In the genomic region with DNA sequence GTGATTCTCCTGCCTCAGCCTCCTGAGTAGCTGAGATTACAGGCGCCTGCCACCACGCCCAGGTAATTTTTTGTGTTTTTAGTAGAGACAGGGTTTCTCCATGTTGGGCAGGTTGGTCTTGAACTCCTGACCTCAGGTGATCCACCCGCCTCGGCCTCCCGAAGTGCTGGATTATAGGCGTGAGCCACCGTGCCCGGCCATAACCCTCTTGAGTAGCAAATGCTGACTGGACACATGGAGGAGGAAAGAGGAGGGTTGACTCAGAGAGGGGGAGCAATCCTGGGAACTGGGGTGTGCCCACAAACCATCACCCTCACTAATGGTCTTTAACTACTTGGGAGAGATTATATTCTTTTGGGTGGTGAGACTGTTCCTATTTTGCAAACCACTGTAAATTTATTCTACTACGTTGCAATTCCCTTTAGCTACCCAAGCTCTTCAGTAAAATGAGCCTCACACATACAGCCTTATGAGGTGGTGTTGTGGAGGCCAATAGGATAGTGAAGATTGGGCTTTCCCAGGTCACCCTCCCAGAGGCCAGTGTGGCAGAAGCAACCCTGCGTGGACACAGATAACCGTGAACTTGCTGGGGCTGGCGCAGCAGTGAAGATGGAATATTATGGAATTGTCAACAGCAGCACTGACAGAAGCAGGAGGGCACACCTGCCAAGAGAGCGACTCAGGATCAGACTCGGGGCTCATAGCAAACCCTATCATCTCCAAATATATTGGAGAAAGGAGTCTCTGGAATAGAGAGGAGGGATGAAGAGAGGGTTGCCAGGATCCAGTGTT, we compare ENCODE assay signal across 20 cellular contexts. TPM values are rescaled to one million over a fixed set of nuclear protein-coding genes. Genes with fewer than 3 reads are reported as not detected.
DNase-seq lines count a peak whose midpoint lies in the region; ATAC-seq, FAIRE-seq and TF ChIP-seq lines count a peak whose summit lies in the region.
"Had no signal": no experiment of that assay in that cellular context is flagged by ENCODE, and none has a peak within 500 bp of the region (broad histone marks: within the 10 kb centered on the region; RNA-seq: fewer than 3 reads in every experiment).

No MANE protein-coding gene starts in this region.

- H4K20me1 ChIP-seq in IMR-90 (ENCODE audit: insufficient read depth, low read length) (no peaks in the 10 kb centered on the region), hepatocyte (ENCODE audit: insufficient read depth, poor library complexity, severe bottlenecking) (no peaks in the 10 kb centered on the region)

- no peaks in the 10 kb centered on the region for H3K27me3 Mint-ChIP-seq in glutamatergic neuron (ENCODE audit: unreplicated experiment)
- H3K27me3 Mint-ChIP-seq: CD4-positive, alpha-beta T cell had no signal

- no peak overlapping the region for H3K27ac Mint-ChIP-seq in glutamatergic neuron (ENCODE audit: unreplicated experiment)
- H3K27ac Mint-ChIP-seq: CD4-positive, alpha-beta T cell had no signal

- no peak overlapping the region for H2AK5ac ChIP-seq in IMR-90 (ENCODE audit: low read depth, low read length)

- no peak overlapping the region for H3K23ac ChIP-seq in IMR-90 (ENCODE audit: low read depth, low read length)

- ATAC-seq in A549 = peak; percentile 17 to 21; a peak in 2 of 6 replicates
- ATAC-seq in IMR-90 (ENCODE audit: low read depth) = no peak
- no peak for ATAC-seq in esophagus mucosa
- ATAC-seq: SK-N-SH treated with all-trans-retinoic acid at 6 μM for 48 hours had no signal

- no peak overlapping the region for H4K5ac ChIP-seq in IMR-90 (ENCODE audit: low read depth, low read length)

- TF ChIP-seq POLR2A in A549 (IDR thresholded peaks at IDR 0.05; ENCODE audit: low read length) = no peak
- TF ChIP-seq POLR2A in IMR-90 (IDR thresholded peaks at IDR 0.05; ENCODE audit: low read depth, low read length) = no peak
- no peak for TF ChIP-seq POLR2A in spleen (IDR thresholded peaks at IDR 0.05)

- FAIRE-seq in A549 (lab: Jason Lieb, UNC) = no peak

- H3K4me1 Mint-ChIP-seq in glutamatergic neuron (ENCODE audit: low read depth, unreplicated experiment) = no peaks in the 10 kb centered on the region

- H4K8ac ChIP-seq in IMR-90 (ENCODE audit: low read depth in 2 of 2, low read length in 2 of 2) = no peak overlapping the region

- no peaks in the 10 kb centered on the region for H3K36me3 Mint-ChIP-seq in glutamatergic neuron (ENCODE audit: unreplicated experiment)

- no peak overlapping the region for H2BK15ac ChIP-seq in IMR-90 (ENCODE audit: low read depth, low read length)

- no peaks in the 10 kb centered on the region for H3K79me2 ChIP-seq in hepatocyte

- H3K4me3 ChIP-seq in A549 (no peak overlapping the region), IMR-90 (ENCODE audit: insufficient read depth, low read depth, low read length) (no peak overlapping the region), hepatocyte (no peak overlapping the region), spleen (no peak overlapping the region)
- H3K4me3 ChIP-seq: Peyer's patch had no signal

- H3K4me2 ChIP-seq in A549 = no peak overlapping the region
- H3K4me2 ChIP-seq in IMR-90 (ENCODE audit: low read depth, low read length) = no peak overlapping the region
- H3K4me2 ChIP-seq in hepatocyte = no peak overlapping the region
- H3K4me2 ChIP-seq: KMS-11 had no signal

- H2BK120ac ChIP-seq in IMR-90 (ENCODE audit: low read depth, low read length) = no peak overlapping the region

- no peak overlapping the region for H4K91ac ChIP-seq in IMR-90 (ENCODE audit: insufficient read depth, low read depth, low read length)

- no peak for TF ChIP-seq EP300 in A549 (IDR thresholded peaks at IDR 0.05)

- no peak overlapping the region for H3K9ac ChIP-seq in IMR-90 (ENCODE audit: low read depth, low read length)
- H3K9ac ChIP-seq: KMS-11 had no signal

- peaks cover 2% of the 10 kb centered on the region; the same call in 1 of the 2 replicates for H3K27me3 ChIP-seq in IMR-90 (ENCODE audit: control insufficient read depth, insufficient read depth, low read length)
- no peaks in the 10 kb centered on the region for H3K27me3 ChIP-seq in hepatocyte
- no peaks in the 10 kb centered on the region for H3K27me3 ChIP-seq in spleen (replicated peaks in 1 of 7)
- H3K27me3 ChIP-seq: Peyer's patch had no signal

- POLR2A ChIA-PET in A549 (lab: Yijun Ruan, JAX) = no interaction called here
- POLR2A ChIA-PET in IMR-90 (lab: Charles Lee; ENCODE audit: unreplicated experiment) = no interaction called here

- no peak overlapping the region for H3K4ac ChIP-seq in IMR-90 (ENCODE audit: low read depth, low read length)

- H3K9me3 ChIP-seq in A549 (no peaks in the 10 kb centered on the region), IMR-90 (ENCODE audit: control insufficient read depth, insufficient read depth, low read length) (no peaks in the 10 kb centered on the region), hepatocyte (ENCODE audit: low read depth) (no peaks in the 10 kb centered on the region), spleen (no peaks in the 10 kb centered on the region)
- H3K9me3 ChIP-seq: Peyer's patch had no signal

- no peak overlapping the region for H3K56ac ChIP-seq in IMR-90 (ENCODE audit: extremely low read depth, insufficient read depth, low read length)

- intact Hi-C loops in IMR-90 (cut with micrococcal nuclease) = no loop called here
- intact Hi-C loops in spleen (cut with DNase I; ENCODE audit: low total_unique reads) = no loop called here

- H3K14ac ChIP-seq in IMR-90 (replicated peaks; ENCODE audit: low read depth, low read length) = no peak overlapping the region

- no peak for DNase-seq in A549 (ENCODE audit: low read depth in 1 of 2, low spot score in 1 of 2)
- no peak for DNase-seq in IMR-90
- no peak for DNase-seq in hepatocyte (ENCODE audit: low spot score)
- no peak for DNase-seq in spleen
- no peak for DNase-seq in glutamatergic neuron
- DNase-seq in NCI-H524 (lab: John Stamatoyannopoulos, UW) = no peak
- DNase-seq: CD4-positive, alpha-beta T cell; COR-L47; DMS79; H7; NCI-H1105; NCI-H146; NCI-H2029; NCI-H226; NCI-H510A treated with DMSO at 0.1 percent for 48 hours; NCI-H82; Peyer's patch had no signal

- CTCF ChIA-PET in A549 (lab: Yijun Ruan, JAX) = no interaction called here
- CTCF ChIA-PET in IMR-90 (lab: Yijun Ruan, JAX) = interaction anchor here (1.4 kb wide), 1 partner anchor 228 kb away, joined by 5 read pairs; no protein-coding TSS in a partner anchor

- no peak overlapping the region for H2AK9ac ChIP-seq in IMR-90 (replicated peaks; ENCODE audit: low read depth, low read length, poor library complexity)

- H3K9me2 ChIP-seq in hepatocyte (replicated peaks; ENCODE audit: insufficient read depth) = no peaks in the 10 kb centered on the region

- H3K36me3 ChIP-seq in IMR-90 (ENCODE audit: control insufficient read depth, insufficient read depth, low read length) = no peaks in the 10 kb centered on the region
- H3K36me3 ChIP-seq in hepatocyte (replicated peaks; ENCODE audit: insufficient read depth, low read depth) = no peaks in the 10 kb centered on the region
- no peaks in the 10 kb centered on the region for H3K36me3 ChIP-seq in spleen
- H3K36me3 ChIP-seq: Peyer's patch had no signal

- H2AFZ ChIP-seq in IMR-90 (replicated peaks; ENCODE audit: low read length, poor library complexity) = peak overlapping the region; percentile 17
- H2AFZ ChIP-seq in hepatocyte = no peak overlapping the region

- TF ChIP-seq RAD21 in A549 (conservative IDR thresholded peaks at IDR 0.05 in 1 of 2, IDR thresholded peaks at IDR 0.05 in 1 of 2) (no peak), IMR-90 (IDR thresholded peaks at IDR 0.05; ENCODE audit: low read length) (no peak)

- no peaks in the 10 kb centered on the region for H3K9me3 Mint-ChIP-seq in glutamatergic neuron (ENCODE audit: unreplicated experiment)
- H3K9me3 Mint-ChIP-seq: CD4-positive, alpha-beta T cell had no signal

- BruUV-seq in IMR-90 (replicated peaks; lab: Mats Ljungman, UMichigan) = no TSS peak

- H2BK20ac ChIP-seq in IMR-90 (ENCODE audit: low read depth, low read length) = no peak overlapping the region

- no peak for TF ChIP-seq CTCF in A549 (IDR thresholded peaks at IDR 0.05)
- no peak for TF ChIP-seq CTCF in IMR-90 (conservative IDR thresholded peaks at IDR 0.05; ENCODE audit: low read depth, low read length)
- TF ChIP-seq CTCF in hepatocyte (IDR thresholded peaks at IDR 0.05; ENCODE audit: poor library complexity) = no peak
- TF ChIP-seq CTCF in spleen (IDR thresholded peaks at IDR 0.05 in 8 of 11, conservative IDR thresholded peaks at IDR 0.05 in 3 of 11) = no peak
- no peak for TF ChIP-seq CTCF in glutamatergic neuron (IDR thresholded peaks at IDR 0.05; ENCODE audit: partially characterized antibody, unreplicated experiment)

- no peak overlapping the region for H3K27ac ChIP-seq in A549
- no peak overlapping the region for H3K27ac ChIP-seq in IMR-90 (ENCODE audit: insufficient read depth, low read length)
- H3K27ac ChIP-seq in hepatocyte = peak overlapping the region; percentile 25
- peak overlapping the region in 5 of 8 donors; percentile 46 to 69 (median 60) for H3K27ac ChIP-seq in spleen
- H3K27ac ChIP-seq: KMS-11, Peyer's patch had no signal

- H3K9me1 ChIP-seq in IMR-90 (ENCODE audit: insufficient read depth, low read length) = no peaks in the 10 kb centered on the region; the same call in 1 of the 2 replicates

- no peak overlapping the region for H3K18ac ChIP-seq in IMR-90 (ENCODE audit: low read depth, low read length)

- dilution Hi-C loops in IMR-90 (cut with HindIII; ENCODE audit: low sequenced_read_pairs, unreplicated experiment) = no loop called here

- H3K4me3 Mint-ChIP-seq in glutamatergic neuron (ENCODE audit: unreplicated experiment) = no peak overlapping the region
- H3K4me3 Mint-ChIP-seq: CD4-positive, alpha-beta T cell had no signal

- no peak overlapping the region for H2BK5ac ChIP-seq in IMR-90 (ENCODE audit: low read depth, low read length, poor library complexity, severe bottlenecking)

- in situ Hi-C loops in IMR-90 (cut with MboI; ENCODE audit: low sequenced_read_pairs) = no loop called here

- H3K4me1 ChIP-seq in A549 (no peaks in the 10 kb centered on the region), IMR-90 (ENCODE audit: control insufficient read depth, insufficient read depth, low read length) (no peaks in the 10 kb centered on the region), hepatocyte (ENCODE audit: insufficient read depth) (peaks cover 7% of the 10 kb centered on the region), spleen (peaks cover 2 to 39% (median 13%) of the 10 kb centered on the region in 6 donors)

- no peaks in the 10 kb centered on the region for H3K79me1 ChIP-seq in IMR-90 (ENCODE audit: low read depth in 1 of 2, low read length in 2 of 2)

- 59% methylated on average over 14 of the region's 14 CpGs for WGBS in A549 (ENCODE audit: missing lambda C conversion rate)
- no CpG with 5 or more reads among the region's 14 CpGs for WGBS in IMR-90 (ENCODE audit: extremely low coverage in 2 of 2, insufficient read length in 1 of 2), 2 experiments
- WGBS in hepatocyte (ENCODE audit: low lambda C conversion rate, missing lambda C conversion rate) = 94% methylated on average over 14 of the region's 14 CpGs
- WGBS in spleen, 5 donors = 86 to 94% (median 91%) methylated on average over 12 to 14 of the region's 14 CpGs

RNA-seq across cellular contexts. Expression of gene TLNRD1, which starts 37.4 kb away (rescaled TPM):
- polyA plus RNA-seq in A549 (2011; rRNA removed) (5.3 and 6.6 TPM in 2 replicates), A549 (2017; fragmentation: RNase III; extraction: RNeasy Plus Mini Kit Qiagen cat#74134 plus additional on column Dnase treatment) (7.0 to 7.2 TPM (median 7.0 TPM) in 3 replicates), IMR-90 (2012; rRNA removed) (6.8 and 9.5 TPM in 2 replicates), hepatocyte (10.3 and 14.6 TPM in 2 replicates), spleen (10 to 100 TPM in 1 of 3 donors, 1 to 10 TPM in 2; 6.2 to 14.1 (median 8.1) TPM)
- 12.3 and 20.7 TPM in 2 replicates for polyA plus RNA-seq in A549 (2012; cell fraction: cytosol; rRNA removed)
- 12.4 and 22.3 TPM in 2 replicates for polyA plus RNA-seq in A549 (2012; cell fraction: nucleus; rRNA removed)
- 5.7 and 8.4 TPM in 2 replicates for polyA minus RNA-seq in A549 (2011; rRNA and poly(A)+ RNA removed)
- total RNA-seq in IMR-90 (2012; rRNA removed) (2.2 and 2.8 TPM in 2 replicates), hepatocyte (13.3 and 15.6 TPM in 2 replicates), spleen (10 to 100 TPM; 22.7 to 53.3 (median 32.3) TPM), esophagus mucosa (17.7 TPM), glutamatergic neuron (ENCODE audit: unreplicated experiment) (35.5 TPM)
- 4.7 and 12.7 TPM in 2 replicates for polyA plus RNA-seq in IMR-90 (2012; cell fraction: cytosol; rRNA removed)
- polyA plus RNA-seq in IMR-90 (2012; cell fraction: nucleus; rRNA removed; ENCODE audit: low replicate concordance) = 3.6 and 10.3 TPM in 2 replicates

RNA-seq across cellular contexts. Expression of gene MESD, which starts 48.5 kb away (rescaled TPM):
- polyA plus RNA-seq in A549 (2011; rRNA removed) (29.6 and 35.6 TPM in 2 replicates), A549 (2017; fragmentation: RNase III; extraction: RNeasy Plus Mini Kit Qiagen cat#74134 plus additional on column Dnase treatment) (39.2 to 41.0 TPM (median 39.4 TPM) in 3 replicates), IMR-90 (2012; rRNA removed) (14.0 and 14.7 TPM in 2 replicates), hepatocyte (47.6 and 52.2 TPM in 2 replicates), spleen (10 to 100 TPM in 2 of 3 donors, 1 to 10 TPM in 1; 8.5 to 13.1 (median 10.3) TPM)
- polyA plus RNA-seq in A549 (2012; cell fraction: cytosol; rRNA removed) = 14.6 and 16.2 TPM in 2 replicates
- polyA plus RNA-seq in A549 (2012; cell fraction: nucleus; rRNA removed) = 8.1 and 10.2 TPM in 2 replicates
- polyA minus RNA-seq in A549 (2011; rRNA and poly(A)+ RNA removed) = 11.4 and 11.5 TPM in 2 replicates
- total RNA-seq in IMR-90 (2012; rRNA removed) (10.0 and 15.3 TPM in 2 replicates), hepatocyte (27.1 and 27.4 TPM in 2 replicates), spleen (10 to 100 TPM; 25.4 to 39.8 (median 29.1) TPM), esophagus mucosa (15.7 TPM), glutamatergic neuron (ENCODE audit: unreplicated experiment) (21.9 TPM)
- polyA plus RNA-seq in IMR-90 (2012; cell fraction: cytosol; rRNA removed) = 6.2 and 6.5 TPM in 2 replicates
- polyA plus RNA-seq in IMR-90 (2012; cell fraction: nucleus; rRNA removed; ENCODE audit: low replicate concordance) = 3.5 and 8.2 TPM in 2 replicates

Comparison
In these comparisons a context has a peak if more than half of its experiments do, and no peak if none do; other contexts are left out.
1. ATAC-seq: peak in A549 (2 of 2); none in IMR-90 (single experiment) and esophagus mucosa (single experiment).
2. H3K27ac ChIP-seq: peak in hepatocyte (single experiment) and spleen (5 of 8); none in A549 (0 of 2) and IMR-90 (single experiment).